ENCODE assay signal across 10 cellular contexts in the genomic region with DNA sequence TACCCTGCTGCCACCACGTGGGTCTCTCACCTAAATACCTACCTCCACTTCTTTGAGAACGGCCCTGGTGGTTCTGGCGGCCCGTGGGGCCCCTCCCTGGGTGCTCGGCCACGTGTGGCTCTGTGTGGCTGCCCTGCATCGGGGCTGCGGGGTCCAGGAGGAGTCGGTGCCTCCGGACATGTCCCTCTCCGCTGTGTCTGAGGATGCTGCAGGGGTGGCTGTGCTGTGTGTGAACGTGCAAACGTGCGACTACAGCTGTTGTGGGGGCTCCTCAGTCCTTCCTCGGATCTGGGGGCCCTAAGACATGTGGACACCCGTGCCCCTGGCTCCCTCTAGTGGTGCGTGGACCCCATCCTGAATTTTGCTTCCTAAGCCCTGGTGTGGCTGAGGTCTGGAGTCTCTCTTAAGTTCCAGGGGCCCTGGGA.
A peak's percentile ranks its signal among the peaks of the same experiment; 100 is the strongest.
DNase-seq lines count a peak whose midpoint lies in the region; ATAC-seq and TF ChIP-seq lines count a peak whose summit lies in the region.
"Had no signal": no experiment of that assay in that cellular context is flagged by ENCODE, and none has a peak within 500 bp of the region (broad histone marks: within the 10 kb centered on the region; RNA-seq: fewer than 3 reads in every experiment).

No MANE protein-coding gene starts in this region.

- H3K4me3 ChIP-seq in PC-9 (no peak overlapping the region), heart right ventricle (peak overlapping the region in 8 of 10 donors; percentile 10 to 36 (median 30)), testis (no peak overlapping the region)
- H3K4me3 ChIP-seq: BLaER1 treated with 17β-estradiol and CSF1 and Interleukin-3, amounts not matched to agents 10 nM and 100 nM had no signal

- H3K4me3 Mint-ChIP-seq in activated CD4-positive, alpha-beta T cell treated with anti-CD3 and anti-CD28 coated beads for 36 hours = no peak overlapping the region

- intact Hi-C loops in activated CD4-positive, alpha-beta T cell treated with anti-CD3 and anti-CD28 coated beads for 36 hours (cut with DNase I, micrococcal nuclease) = no loop called here
- intact Hi-C loops in PC-9 (cut with micrococcal nuclease; ENCODE audit: unreplicated experiment) = loop anchor here (10.0 kb wide), 1 partner anchor 932 kb away; no protein-coding TSS in a partner anchor
- intact Hi-C loops in heart right ventricle (cut with DNase I) = loop anchor here (2.0 to 10.0 kb wide), 23 partner anchors 142 to 924 kb away; a partner anchor contains a TSS
- intact Hi-C loops in testis (cut with DNase I; ENCODE audit: low total_unique reads) = no loop called here

- no peaks in the 10 kb centered on the region for H3F3A ChIP-seq in PC-9 (ENCODE audit: insufficient read depth, low read depth)

- no TSS peak for BruUV-seq in PC-9 (replicated peaks; lab: Mats Ljungman, UMichigan)

- H3K36me3 Mint-ChIP-seq in activated CD4-positive, alpha-beta T cell treated with anti-CD3 and anti-CD28 coated beads for 36 hours (ENCODE audit: low read depth) = no peaks in the 10 kb centered on the region

- no peak for TF ChIP-seq POLR2A in testis (IDR thresholded peaks at IDR 0.05)

- ATAC-seq in activated CD4-positive, alpha-beta T cell treated with anti-CD3 and anti-CD28 coated beads for 36 hours = no peak
- ATAC-seq in heart right ventricle (peak; percentile 26 to 70 (median 58)), HG03378 (IDR thresholded peaks at IDR 0.05; ENCODE audit: unreplicated experiment) (no peak)

- H3K27me3 ChIP-seq in PC-9 (ENCODE audit: insufficient read depth, low read depth) (peaks cover 50% of the 10 kb centered on the region), heart right ventricle (no peaks in the 10 kb centered on the region), testis (no peaks in the 10 kb centered on the region)
- H3K27me3 ChIP-seq: BLaER1 treated with 17β-estradiol and CSF1 and Interleukin-3, amounts not matched to agents 10 nM and 100 nM had no signal

- peak; percentile 49; the same call in 1 of the 2 replicates for TF ChIP-seq CTCF in PC-9 (conservative IDR thresholded peaks at IDR 0.05)
- peak; percentile 43 to 73 (median 67) for TF ChIP-seq CTCF in heart right ventricle (IDR thresholded peaks at IDR 0.05)
- peak in 2 of 3 experiments; percentile 16 to 25 for TF ChIP-seq CTCF in testis (IDR thresholded peaks at IDR 0.05)

- no peaks in the 10 kb centered on the region for H4K20me1 ChIP-seq in PC-9 (ENCODE audit: insufficient read depth)
- H4K20me1 ChIP-seq: BLaER1 treated with 17β-estradiol and CSF1 and Interleukin-3, amounts not matched to agents 10 nM and 100 nM had no signal

- no peaks in the 10 kb centered on the region for H3K4me1 ChIP-seq in PC-9 (replicated peaks; ENCODE audit: insufficient read depth)
- H3K4me1 ChIP-seq in heart right ventricle = peaks cover 3 to 74% (median 37%) of the 10 kb centered on the region in 9 donors
- H3K4me1 ChIP-seq in testis = no peaks in the 10 kb centered on the region

- 42 to 61% methylated on average over 17 of the region's 17 CpGs for WGBS in heart right ventricle, 2 donors
- 57 to 75% methylated on average over 15 to 17 of the region's 17 CpGs for WGBS in testis, 2 donors

- H3K9me3 ChIP-seq in PC-9 (ENCODE audit: insufficient read depth, low read depth) (no peaks in the 10 kb centered on the region), heart right ventricle (no peaks in the 10 kb centered on the region), testis (no peaks in the 10 kb centered on the region)

- POLR2A ChIA-PET in activated CD4-positive, alpha-beta T cell treated with anti-CD3 and anti-CD28 coated beads for 36 hours (lab: Charles Lee) = no interaction called here
- POLR2A ChIA-PET in PC-9 (lab: Charles Lee; ENCODE audit: unreplicated experiment) = no interaction called here

- H3K4me1 Mint-ChIP-seq in activated CD4-positive, alpha-beta T cell treated with anti-CD3 and anti-CD28 coated beads for 36 hours = no peaks in the 10 kb centered on the region

- no peaks in the 10 kb centered on the region for H3K79me2 ChIP-seq in PC-9 (ENCODE audit: low read depth)

- no peak overlapping the region for H3K4me2 ChIP-seq in PC-9
- H3K4me2 ChIP-seq: BLaER1 treated with 17β-estradiol and CSF1 and Interleukin-3, amounts not matched to agents 10 nM and 100 nM had no signal

- peak; percentile 22 for DNase-seq in activated CD4-positive, alpha-beta T cell treated with anti-CD3 and anti-CD28 coated beads for 36 hours
- no peak for DNase-seq in activated CD4-positive, alpha-beta T cell treated with anti-CD3 and anti-CD28 coated beads, Interleukin-2, amount 50 U/mL, for 4 hours
- DNase-seq in PC-9 (peak in 1 of 2 experiments; percentile 0), heart right ventricle (peak; percentile 70 to 79), testis (peak; percentile 65), T1000 (lab: John Stamatoyannopoulos, UW) (no peak), GDM1 (lab: John Stamatoyannopoulos, UW) (no peak)
- DNase-seq: T-helper 9 cell had no signal

- H3K27me3 Mint-ChIP-seq in activated CD4-positive, alpha-beta T cell treated with anti-CD3 and anti-CD28 coated beads for 36 hours = peaks cover 19% of the 10 kb centered on the region

- H3K27ac ChIP-seq in PC-9 = no peak overlapping the region
- H3K27ac ChIP-seq in heart right ventricle = peak overlapping the region; percentile 80 to 97 (median 90)
- no peak overlapping the region for H3K27ac ChIP-seq in testis

- no peak overlapping the region for H3K27ac Mint-ChIP-seq in activated CD4-positive, alpha-beta T cell treated with anti-CD3 and anti-CD28 coated beads for 36 hours

- H3K36me3 ChIP-seq in PC-9 (ENCODE audit: low read depth) (no peaks in the 10 kb centered on the region), heart right ventricle (no peaks in the 10 kb centered on the region), testis (ENCODE audit: low read depth, missing control alignments) (no peaks in the 10 kb centered on the region)
- H3K36me3 ChIP-seq: BLaER1 treated with 17β-estradiol and CSF1 and Interleukin-3, amounts not matched to agents 10 nM and 100 nM had no signal

- no peak overlapping the region for H2AFZ ChIP-seq in PC-9

- H3K9me3 Mint-ChIP-seq in activated CD4-positive, alpha-beta T cell treated with anti-CD3 and anti-CD28 coated beads for 36 hours (ENCODE audit: low read depth) = no peaks in the 10 kb centered on the region

- CTCF ChIA-PET in activated CD4-positive, alpha-beta T cell treated with anti-CD3 and anti-CD28 coated beads for 36 hours (lab: Charles Lee) = interaction anchor here (0.5 kb wide), 1 partner anchor 38 kb away, joined by 3 read pairs; no protein-coding TSS in a partner anchor
- CTCF ChIA-PET in PC-9 (lab: Charles Lee) = no interaction called here

- H3K9me2 ChIP-seq in PC-9 (ENCODE audit: insufficient read depth) = no peaks in the 10 kb centered on the region

Comparison
In these comparisons a context has a peak if more than half of its experiments do, and no peak if none do; other contexts are left out.
1. DNase-seq: peak in activated CD4-positive, alpha-beta T cell treated with anti-CD3 and anti-CD28 coated beads for 36 hours (single experiment), heart right ventricle (2 of 2) and testis (single experiment); none in activated CD4-positive, alpha-beta T cell treated with anti-CD3 and anti-CD28 coated beads, Interleukin-2, amount 50 U/mL, for 4 hours (0 of 2), T1000 (single experiment) and GDM1 (single experiment).
2. ATAC-seq: peak in heart right ventricle (8 of 8); none in activated CD4-positive, alpha-beta T cell treated with anti-CD3 and anti-CD28 coated beads for 36 hours (single experiment) and HG03378 (single experiment).
3. H3K27ac ChIP-seq: peak in heart right ventricle (10 of 10); none in PC-9 (single experiment) and testis (0 of 2).
4. H3K4me3 ChIP-seq: peak in heart right ventricle (8 of 10); none in PC-9 (single experiment) and testis (0 of 2).
5. intact Hi-C loops: an anchor here in PC-9 (10.0 kb wide) and heart right ventricle (2.0 to 10.0 kb wide); none called in activated CD4-positive, alpha-beta T cell treated with anti-CD3 and anti-CD28 coated beads for 36 hours and testis.
6. Peak in every context shown above with its lines, with median percentiles within 50 percentile points of each other: CTCF ChIP-seq.